In genomic region chr13:22196777-22197176, GRCh38 we compare ENCODE assay signal across 21 cellular contexts.
DNase-seq lines count a peak whose midpoint lies in the region; ATAC-seq and TF ChIP-seq lines count a peak whose summit lies in the region.
"Had no signal": no experiment of that assay in that cellular context is flagged by ENCODE, and none has a peak within 500 bp of the region (broad histone marks: within the 10 kb centered on the region; RNA-seq: fewer than 3 reads in every experiment).

No MANE protein-coding gene starts in this region.

- H3K27ac ChIP-seq in HCT116 (ENCODE audit: low read depth, low read length): no peak overlapping the region
- H3K27ac ChIP-seq: SJSA1 had no signal

- no peaks in the 10 kb centered on the region for H3K27me3 ChIP-seq in HCT116 (ENCODE audit: insufficient read depth, low read length)
- H3K27me3 ChIP-seq: SJSA1 had no signal

- H3K4me3 ChIP-seq in HCT116 (replicated peaks in 1 of 2; ENCODE audit: low read depth in 1 of 2, low read length in 2 of 2): no peak overlapping the region
- H3K4me3 ChIP-seq: SJSA1 had no signal

- H3K79me2 ChIP-seq in HCT116 (ENCODE audit: insufficient read depth, low read length): no peaks in the 10 kb centered on the region

- H3K36me3 ChIP-seq in HCT116 (ENCODE audit: control insufficient read depth in 1 of 2, insufficient read depth in 2 of 2, low read length in 2 of 2): no peaks in the 10 kb centered on the region
- H3K36me3 ChIP-seq: SJSA1 had no signal

- no peaks in the 10 kb centered on the region for H3K9me3 ChIP-seq in HCT116 (ENCODE audit: control insufficient read depth in 1 of 2, insufficient read depth in 1 of 2, low read depth in 1 of 2, low read length in 2 of 2)
- H3K9me3 ChIP-seq: Caco-2, SJSA1 had no signal

- no peaks in the 10 kb centered on the region for H3K27me3 Mint-ChIP-seq in Calu3 (ENCODE audit: unreplicated experiment)
- H3K27me3 Mint-ChIP-seq in WTC11 (ENCODE audit: low read depth): no peaks in the 10 kb centered on the region
- no peaks in the 10 kb centered on the region for H3K27me3 Mint-ChIP-seq in mesothelial cell of epicardium (ENCODE audit: low read depth)
- H3K27me3 Mint-ChIP-seq: CD4-positive, alpha-beta T cell had no signal

- BruUV-seq in Calu3 (replicated peaks; lab: Mats Ljungman, UMichigan) (no TSS peak), HCT116 (replicated peaks; lab: Mats Ljungman, UMichigan) (no TSS peak)

- H3K27ac Mint-ChIP-seq in Calu3 (ENCODE audit: unreplicated experiment) (no peak overlapping the region), WTC11 (no peak overlapping the region), mesothelial cell of epicardium (peak overlapping the region; percentile 45)
- H3K27ac Mint-ChIP-seq: CD4-positive, alpha-beta T cell; HFFc6 had no signal

- intact Hi-C loops in Calu3 (cut with micrococcal nuclease; ENCODE audit: unreplicated experiment) (loop anchor here (2.0 kb wide), 1 partner anchor 80 kb away; no protein-coding TSS in a partner anchor), HCT116 (cut with micrococcal nuclease) (loop anchor here (10.0 kb wide), 1 partner anchor 562 kb away; no protein-coding TSS in a partner anchor)

- DNase-seq in Calu3 (peak; percentile 1), HCT116 (ENCODE audit: low read depth, low spot score) (no peak), WTC11 (ENCODE audit: low spot score) (no peak), mesothelial cell of epicardium (ENCODE audit: low spot score in 2 of 2, unreplicated experiment in 2 of 2) (no peak), MV-4-11 (lab: John Stamatoyannopoulos, UW) (no peak)
- DNase-seq in central memory CD4-positive, alpha-beta T cell: no peak
- DNase-seq: CD4-positive, alpha-beta T cell; H7; HFFc6; KBM-7; NCI-H1105; NCI-H146; NCI-H2029; NCI-H226; NCI-H510A treated with DMSO at 0.1 percent for 48 hours; NCI-H774 had no signal

- H4K20me1 ChIP-seq in HCT116 (ENCODE audit: insufficient read depth): no peaks in the 10 kb centered on the region

- TF ChIP-seq RAD21 in HCT116 (IDR thresholded peaks at IDR 0.05; ENCODE audit: low read depth): peak; percentile 20; the same call in 1 of the 2 replicates

- H3K9me2 ChIP-seq in HCT116 (ENCODE audit: insufficient read depth): no peaks in the 10 kb centered on the region

- no peak for TF ChIP-seq POLR2A in HCT116 (IDR thresholded peaks at IDR 0.05; ENCODE audit: borderline replicate concordance, extremely low read depth, insufficient read depth, insufficient read length)

- RAD21 ChIA-PET in HCT116 (lab: Charles Lee; ENCODE audit: low non-redundant PET in 1 of 2, low total read pairs in 2 of 2, uncharacterized antibody in 2 of 2, unreplicated experiment in 2 of 2): no interaction called here

- H2AFZ ChIP-seq in HCT116 (ENCODE audit: low read depth, low read length, poor library complexity, severe bottlenecking): no peak overlapping the region

- no peaks in the 10 kb centered on the region for H3K4me1 ChIP-seq in HCT116 (ENCODE audit: control insufficient read depth in 1 of 2, insufficient read depth in 2 of 2, low read length in 2 of 2)
- H3K4me1 ChIP-seq: Caco-2, SJSA1 had no signal

- H3K4me1 Mint-ChIP-seq in Calu3 (ENCODE audit: low read depth, unreplicated experiment): no peaks in the 10 kb centered on the region
- H3K4me1 Mint-ChIP-seq in WTC11: peaks cover 33% of the 10 kb centered on the region
- H3K4me1 Mint-ChIP-seq in mesothelial cell of epicardium: peaks cover 31% of the 10 kb centered on the region

- no peaks in the 10 kb centered on the region for H3K9me3 Mint-ChIP-seq in Calu3 (ENCODE audit: low read depth, unreplicated experiment)
- no peaks in the 10 kb centered on the region for H3K9me3 Mint-ChIP-seq in WTC11
- H3K9me3 Mint-ChIP-seq in mesothelial cell of epicardium: no peaks in the 10 kb centered on the region
- H3K9me3 Mint-ChIP-seq: CD4-positive, alpha-beta T cell had no signal

- CTCF ChIA-PET in Calu3 (lab: Charles Lee): no interaction called here
- CTCF ChIA-PET in HCT116 (lab: Charles Lee): no interaction called here
- CTCF ChIA-PET in WTC11 (lab: Charles Lee): no interaction called here

- POLR2A ChIA-PET in HCT116 (lab: Charles Lee) (no interaction called here), WTC11 (lab: Charles Lee) (no interaction called here)

- H3K36me3 Mint-ChIP-seq in Calu3 (ENCODE audit: insufficient read depth, unreplicated experiment) (no peaks in the 10 kb centered on the region), WTC11 (no peaks in the 10 kb centered on the region), mesothelial cell of epicardium (no peaks in the 10 kb centered on the region)

- ATAC-seq in HCT116: peak; percentile 68
- ATAC-seq in WTC11: peak; percentile 44; the same call in 1 of the 2 replicates
- no peak for ATAC-seq in GM21515 (IDR thresholded peaks at IDR 0.05; ENCODE audit: unreplicated experiment)
- ATAC-seq: HepG2, Right ventricle myocardium inferior had no signal

- TF ChIP-seq CTCF in Calu3 (IDR thresholded peaks at IDR 0.05; ENCODE audit: unreplicated experiment): no peak
- no peak for TF ChIP-seq CTCF in HCT116 (IDR thresholded peaks at IDR 0.05 in 2 of 3, conservative IDR thresholded peaks at IDR 0.05 in 1 of 3; ENCODE audit: borderline replicate concordance in 1 of 3, insufficient read depth in 1 of 3, low read depth in 2 of 3, low read length in 2 of 3)
- no peak for TF ChIP-seq CTCF in WTC11 (IDR thresholded peaks at IDR 0.05)
- TF ChIP-seq CTCF in mesothelial cell of epicardium (IDR thresholded peaks at IDR 0.05; ENCODE audit: unreplicated experiment): no peak

- no peak overlapping the region for H3K4me3 Mint-ChIP-seq in Calu3 (ENCODE audit: low read depth, unreplicated experiment)
- H3K4me3 Mint-ChIP-seq in WTC11: no peak overlapping the region
- no peak overlapping the region for H3K4me3 Mint-ChIP-seq in mesothelial cell of epicardium
- H3K4me3 Mint-ChIP-seq: CD4-positive, alpha-beta T cell; HFFc6 had no signal

- no peak overlapping the region for H3K9ac ChIP-seq in HCT116 (ENCODE audit: low read length)

- H3K4me2 ChIP-seq in HCT116 (ENCODE audit: low read length): no peak overlapping the region

TF ChIP-seq in HCT116, 20 proteins besides CTCF, POLR2A, EP300 and RAD21 (continues in another document):
- TF ChIP-seq YY1 (IDR thresholded peaks at IDR 0.05; ENCODE audit: extremely low read depth, insufficient replicate concordance, low read depth, low read length) (no peak), POLR2AphosphoS5 (IDR thresholded peaks at IDR 0.05; ENCODE audit: low read depth, low read length) (no peak), EZH2phosphoT487 (IDR thresholded peaks at IDR 0.05; ENCODE audit: borderline replicate concordance) (no peak), ELF1 (IDR thresholded peaks at IDR 0.05; ENCODE audit: borderline replicate concordance, low read depth) (no peak), SP1 (IDR thresholded peaks at IDR 0.05; ENCODE audit: low read depth) (no peak), EGR1 (IDR thresholded peaks at IDR 0.05; ENCODE audit: low read depth) (no peak), EZH2 (IDR thresholded peaks at IDR 0.05) (no peak), FOSL1 (IDR thresholded peaks at IDR 0.05; ENCODE audit: low read depth) (no peak), ZBTB33 (IDR thresholded peaks at IDR 0.05; ENCODE audit: extremely low read depth, insufficient replicate concordance, low read length) (no peak), CBX3 (IDR thresholded peaks at IDR 0.05; ENCODE audit: low read depth) (no peak), JUND (IDR thresholded peaks at IDR 0.05) (no peak)

TF ChIP-seq in WTC11, 78 proteins besides CTCF, POLR2A, EP300 and RAD21 (continues in another document):
- TF ChIP-seq ATF1 (CRISPR knock-in tag; IDR thresholded peaks at IDR 0.05) (no peak), AFF4 (CRISPR knock-in tag; IDR thresholded peaks at IDR 0.05; ENCODE audit: borderline replicate concordance) (no peak), CREM (CRISPR knock-in tag; IDR thresholded peaks at IDR 0.05) (no peak), ESRRA (CRISPR knock-in tag; IDR thresholded peaks at IDR 0.05; ENCODE audit: borderline replicate concordance) (no peak), FOXP4 (CRISPR knock-in tag; IDR thresholded peaks at IDR 0.05) (no peak), ZNF121 (CRISPR knock-in tag; IDR thresholded peaks at IDR 0.05) (no peak)
